8 cellular contexts compared by ENCODE assay signal in the genomic region with DNA sequence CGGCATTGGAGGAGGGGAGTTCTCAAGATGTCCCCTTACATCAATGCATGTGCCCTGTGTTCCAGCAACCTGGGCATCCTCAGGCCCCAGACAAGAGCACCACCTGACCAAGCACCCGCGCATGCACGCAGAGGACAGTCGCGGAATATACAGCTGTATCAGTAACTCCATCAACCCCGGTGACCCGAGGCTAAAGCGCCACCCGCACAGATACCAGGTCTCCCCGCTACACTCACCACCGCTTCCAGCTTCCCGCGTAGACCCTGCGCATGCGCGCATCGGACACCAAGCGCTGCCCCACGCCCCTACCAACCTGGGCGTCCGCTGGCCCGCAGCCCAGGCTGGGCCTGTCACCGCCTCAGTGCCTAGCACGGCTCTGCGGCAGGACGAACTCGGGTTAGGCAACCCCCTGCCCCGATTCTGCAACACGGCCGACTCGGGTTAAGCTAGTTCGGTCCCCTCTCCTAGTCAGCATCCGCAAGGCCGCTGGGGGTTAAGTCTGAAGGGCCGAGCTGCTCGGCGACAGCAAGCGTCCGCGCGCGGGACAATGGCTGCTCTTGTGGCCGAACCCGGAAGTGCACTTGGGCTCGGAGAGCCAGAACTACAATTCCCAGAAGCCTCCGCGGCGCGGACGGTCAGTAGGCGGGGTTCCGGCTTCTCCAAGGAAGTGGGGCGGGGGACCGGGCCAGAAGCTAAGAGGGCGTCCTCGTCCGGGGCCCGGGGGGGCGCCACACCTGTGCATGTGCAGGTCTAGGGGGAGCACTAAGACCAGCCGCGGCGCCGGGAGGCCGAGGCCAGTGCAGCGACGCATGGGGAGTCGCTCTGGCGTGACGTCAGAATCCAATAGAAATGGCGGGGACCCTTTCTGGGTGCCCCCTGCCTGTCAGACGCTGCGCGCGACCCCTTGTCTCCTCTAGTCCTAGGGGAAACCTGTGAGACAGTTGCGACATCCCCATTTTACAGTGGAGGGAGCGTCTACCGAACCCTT. TPM values are rescaled to one million over a fixed set of nuclear protein-coding genes. Genes with fewer than 3 reads are reported as not detected.
DNase-seq lines count a peak whose midpoint lies in the region; TF ChIP-seq lines count a peak whose summit lies in the region.

A gene (minus strand): TSS at position 561 of the 988 bp plus-strand sequence. CDS start 3,188 bp downstream, outside the sequence.

- H3K27ac Mint-ChIP-seq in activated naive CD4-positive, alpha-beta T cell treated with anti-CD3 and anti-CD28 coated beads, Interleukin-2, amount 10 ng/mL, durations not matched to agents 7 days and 5 days: peak within 1 kb of the TSS; percentile 87

- peaks cover 29% of the 10 kb centered on the region for H3K4me1 Mint-ChIP-seq in activated naive CD4-positive, alpha-beta T cell treated with anti-CD3 and anti-CD28 coated beads, Interleukin-2, amount 10 ng/mL, durations not matched to agents 7 days and 5 days

- CTCF ChIA-PET in HEK293T (lab: Yijun Ruan, JAX): interaction anchor here (0.6 kb wide), 1 partner anchor 456 kb away, joined by 3 read pairs; no protein-coding TSS in a partner anchor
- CTCF ChIA-PET in activated naive CD4-positive, alpha-beta T cell treated with anti-CD3 and anti-CD28 coated beads, Interleukin-2, amount 10 ng/mL, durations not matched to agents 7 days and 5 days (lab: Charles Lee): no interaction called here

- TF ChIP-seq EP300 in suprapubic skin (IDR thresholded peaks at IDR 0.05): no peak

- peak within 1 kb of the TSS; percentile 83 for H3K27ac ChIP-seq in suprapubic skin

- H3K9me3 ChIP-seq in suprapubic skin: peaks cover 33% of the 10 kb centered on the region

- H3K9me3 Mint-ChIP-seq in activated naive CD4-positive, alpha-beta T cell treated with anti-CD3 and anti-CD28 coated beads, Interleukin-2, amount 10 ng/mL, durations not matched to agents 7 days and 5 days: peaks cover 54% of the 10 kb centered on the region

- peaks cover 7% of the 10 kb centered on the region for H3K36me3 ChIP-seq in GM06990 (ENCODE audit: control insufficient read depth, insufficient read depth, low read length)
- H3K36me3 ChIP-seq in suprapubic skin: peaks cover 31% of the 10 kb centered on the region

- TF ChIP-seq POLR2A in suprapubic skin (IDR thresholded peaks at IDR 0.05): peak; percentile 36 to 54

- peaks cover 7% of the 10 kb centered on the region for H3K27me3 Mint-ChIP-seq in activated naive CD4-positive, alpha-beta T cell treated with anti-CD3 and anti-CD28 coated beads, Interleukin-2, amount 10 ng/mL, durations not matched to agents 7 days and 5 days

- H3K27me3 ChIP-seq in GM06990 (replicated peaks; ENCODE audit: control insufficient read depth, insufficient read depth, low read length) (no peaks in the 10 kb centered on the region), suprapubic skin (peaks cover 2% of the 10 kb centered on the region)

- H3K36me3 Mint-ChIP-seq in activated naive CD4-positive, alpha-beta T cell treated with anti-CD3 and anti-CD28 coated beads, Interleukin-2, amount 10 ng/mL, durations not matched to agents 7 days and 5 days: peaks cover 53% of the 10 kb centered on the region

- H3K4me3 Mint-ChIP-seq in activated naive CD4-positive, alpha-beta T cell treated with anti-CD3 and anti-CD28 coated beads, Interleukin-2, amount 10 ng/mL, durations not matched to agents 7 days and 5 days: peak within 1 kb of the TSS; percentile 88

- DNase-seq in GM06990 (ENCODE audit: extremely low read depth, insufficient read length) (peak; percentile 98), HEK293T (ENCODE audit: extremely low spot score) (peak; percentile 95), MV-4-11 (lab: John Stamatoyannopoulos, UW) (peak; percentile 98), SK-N-DZ (ENCODE audit: low spot score) (peak; percentile 95), germinal center (ENCODE audit: low spot score) (peak; percentile 96), nucleus accumbens (lab: John Stamatoyannopoulos, UW) (peak; percentile 43 to 97 (median 94)), suprapubic skin (ENCODE audit: low spot score in 2 of 2) (peak; percentile 93 to 96)
- DNase-seq in activated naive CD4-positive, alpha-beta T cell treated with anti-CD3 and anti-CD28 coated beads, Interleukin-2, amount 10 ng/mL, durations not matched to agents 7 days and 5 days: peak; percentile 97

- POLR2A ChIA-PET in HEK293T (lab: Yijun Ruan, JAX): interaction anchor here (0.7 to 1.4 kb wide), 7 partner anchors 9 to 406 kb away, joined by 3 to 7 read pairs (median 3); a partner anchor contains a TSS

- WGBS in suprapubic skin: 2% methylated on average over 20 of the region's 78 CpGs

- TF ChIP-seq CTCF in GM06990 (IDR thresholded peaks at IDR 0.05; ENCODE audit: insufficient read depth, low read length, poor library complexity, severe bottlenecking): peak; percentile 29
- TF ChIP-seq CTCF in suprapubic skin (IDR thresholded peaks at IDR 0.05): peak; percentile 18 to 41

- H3K4me1 ChIP-seq in suprapubic skin: peaks cover 23% of the 10 kb centered on the region

- H3K4me3 ChIP-seq in GM06990 (replicated peaks; ENCODE audit: low read depth, low read length) (peak within 1 kb of the TSS; percentile 89), suprapubic skin (peak within 1 kb of the TSS; percentile 86)

TF ChIP-seq in HEK293T, 16 proteins besides CTCF, POLR2A, EP300 and RAD21:
- TF ChIP-seq L3MBTL2 (conservative IDR thresholded peaks at IDR 0.05): peak; percentile 92
- TF ChIP-seq FOXK2 (IDR thresholded peaks at IDR 0.05): no peak
- peak; percentile 99 for TF ChIP-seq ELF4 (IDR thresholded peaks at IDR 0.05)

RNA-seq across cellular contexts. Expression of the gene that starts here (rescaled TPM):
- polyA plus RNA-seq in SK-N-DZ (2014; cell fraction: cytosol; rRNA removed): 6.3 and 10.4 TPM in 2 replicates
- 11.9 and 17.7 TPM in 2 replicates for polyA plus RNA-seq in SK-N-DZ (2014; cell fraction: nucleus; rRNA removed)
- 10 to 100 TPM in 2 of 4 donors, 1 to 10 TPM in 2; 7.7 to 11.7 (median 10.3) TPM for total RNA-seq in suprapubic skin

Comparison
In these comparisons a context has a peak if more than half of its experiments do, and no peak if none do; other contexts are left out.
1. Peak in every context shown above with its lines: DNase-seq, H3K4me3 ChIP-seq and H3K27ac ChIP-seq.